ENCODE assay signal across 14 cellular contexts in genomic region chr1:230287674-230288315, GRCh38.
"Had no signal": no experiment of that assay in that cellular context is flagged by ENCODE, and none has a peak within 500 bp of the region (broad histone marks: within the 10 kb centered on the region; RNA-seq: fewer than 3 reads in every experiment).

No MANE protein-coding gene starts in this region.

- H3K36me3 ChIP-seq: uterus had no signal

- H3K79me2 ChIP-seq: hepatocyte had no signal

- H3K4me2 ChIP-seq: hepatocyte had no signal

- H2AFZ ChIP-seq: hepatocyte had no signal

- H3K4me3 ChIP-seq: dorsolateral prefrontal cortex, hepatocyte, lung, psoas muscle, uterus had no signal

- H3K27ac Mint-ChIP-seq: activated B cell treated with CpG ODN at 0.5 μM for 24 hours; activated CD4-positive, alpha-beta T cell treated with anti-CD3 and anti-CD28 coated beads, Interleukin-2, amount 10 ng/mL, durations not matched to agents 7 days and 5 days; activated naive CD4-positive, alpha-beta T cell treated with anti-CD3 and anti-CD28 coated beads, Interleukin-2, amount 50 U/mL, for 24 hours had no signal

- H3K9me3 ChIP-seq: psoas muscle, uterus had no signal

- H3K27me3 ChIP-seq: dorsolateral prefrontal cortex, uterus had no signal

- H3K27ac ChIP-seq: dorsolateral prefrontal cortex, hepatocyte, psoas muscle, uterus had no signal

- H3K4me1 ChIP-seq: psoas muscle, uterus had no signal

- H3K4me1 Mint-ChIP-seq: activated naive CD4-positive, alpha-beta T cell treated with anti-CD3 and anti-CD28 coated beads, Interleukin-2, amount 50 U/mL, for 24 hours had no signal

- H3K27me3 Mint-ChIP-seq: activated B cell treated with CpG ODN at 0.5 μM for 24 hours, naive B cell had no signal

- DNase-seq: activated B cell treated with CpG ODN at 0.5 μM for 24 hours; activated CD4-positive, alpha-beta T cell treated with anti-CD3 and anti-CD28 coated beads, Interleukin-2, amount 10 ng/mL, durations not matched to agents 7 days and 5 days; activated T-cell treated with anti-CD3 and anti-CD28 coated beads for 4 hours; amniotic stem cell; midbrain; naive B cell; nucleus accumbens; stimulated activated CD4-positive, alpha-beta T cell treated with anti-CD3 and anti-CD28 coated beads, Interleukin-4, amount 100 ng/mL, for 24 hours; uterus had no signal

- H3K36me3 Mint-ChIP-seq: activated naive CD4-positive, alpha-beta T cell treated with anti-CD3 and anti-CD28 coated beads, Interleukin-2, amount 50 U/mL, for 24 hours; naive B cell had no signal

- H3K4me3 Mint-ChIP-seq: activated B cell treated with CpG ODN at 0.5 μM for 24 hours; activated CD4-positive, alpha-beta T cell treated with anti-CD3 and anti-CD28 coated beads, Interleukin-2, amount 10 ng/mL, durations not matched to agents 7 days and 5 days; activated naive CD4-positive, alpha-beta T cell treated with anti-CD3 and anti-CD28 coated beads, Interleukin-2, amount 50 U/mL, for 24 hours had no signal

- H3K9me3 Mint-ChIP-seq: activated B cell treated with CpG ODN at 0.5 μM for 24 hours; activated CD4-positive, alpha-beta T cell treated with anti-CD3 and anti-CD28 coated beads, Interleukin-2, amount 10 ng/mL, durations not matched to agents 7 days and 5 days; activated naive CD4-positive, alpha-beta T cell treated with anti-CD3 and anti-CD28 coated beads, Interleukin-2, amount 50 U/mL, for 24 hours had no signal
